In genomic region chrX:108541286-108541685, GRCh38 we compare ENCODE assay signal across 1 cellular context.
TF ChIP-seq lines count a peak whose summit lies in the region.

No MANE protein-coding gene starts in this region.

TF ChIP-seq in WTC11, 78 proteins besides CTCF, POLR2A, EP300 and RAD21 (continued from another document):
- TF ChIP-seq ESRRA (CRISPR knock-in tag; IDR thresholded peaks at IDR 0.05; ENCODE audit: borderline replicate concordance) (no peak), SMAD4 (CRISPR knock-in tag; IDR thresholded peaks at IDR 0.05) (no peak), MAX (CRISPR knock-in tag; IDR thresholded peaks at IDR 0.05) (no peak)
- TF ChIP-seq, protein P1, sequence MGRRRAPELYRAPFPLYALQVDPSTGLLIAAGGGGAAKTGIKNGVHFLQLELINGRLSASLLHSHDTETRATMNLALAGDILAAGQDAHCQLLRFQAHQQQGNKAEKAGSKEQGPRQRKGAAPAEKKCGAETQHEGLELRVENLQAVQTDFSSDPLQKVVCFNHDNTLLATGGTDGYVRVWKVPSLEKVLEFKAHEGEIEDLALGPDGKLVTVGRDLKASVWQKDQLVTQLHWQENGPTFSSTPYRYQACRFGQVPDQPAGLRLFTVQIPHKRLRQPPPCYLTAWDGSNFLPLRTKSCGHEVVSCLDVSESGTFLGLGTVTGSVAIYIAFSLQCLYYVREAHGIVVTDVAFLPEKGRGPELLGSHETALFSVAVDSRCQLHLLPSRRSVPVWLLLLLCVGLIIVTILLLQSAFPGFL (CRISPR knock-in tag; IDR thresholded peaks at IDR 0.05; ENCODE audit: borderline replicate concordance), result no peak
